ENCODE assay signal across 15 cellular contexts in the genomic region with DNA sequence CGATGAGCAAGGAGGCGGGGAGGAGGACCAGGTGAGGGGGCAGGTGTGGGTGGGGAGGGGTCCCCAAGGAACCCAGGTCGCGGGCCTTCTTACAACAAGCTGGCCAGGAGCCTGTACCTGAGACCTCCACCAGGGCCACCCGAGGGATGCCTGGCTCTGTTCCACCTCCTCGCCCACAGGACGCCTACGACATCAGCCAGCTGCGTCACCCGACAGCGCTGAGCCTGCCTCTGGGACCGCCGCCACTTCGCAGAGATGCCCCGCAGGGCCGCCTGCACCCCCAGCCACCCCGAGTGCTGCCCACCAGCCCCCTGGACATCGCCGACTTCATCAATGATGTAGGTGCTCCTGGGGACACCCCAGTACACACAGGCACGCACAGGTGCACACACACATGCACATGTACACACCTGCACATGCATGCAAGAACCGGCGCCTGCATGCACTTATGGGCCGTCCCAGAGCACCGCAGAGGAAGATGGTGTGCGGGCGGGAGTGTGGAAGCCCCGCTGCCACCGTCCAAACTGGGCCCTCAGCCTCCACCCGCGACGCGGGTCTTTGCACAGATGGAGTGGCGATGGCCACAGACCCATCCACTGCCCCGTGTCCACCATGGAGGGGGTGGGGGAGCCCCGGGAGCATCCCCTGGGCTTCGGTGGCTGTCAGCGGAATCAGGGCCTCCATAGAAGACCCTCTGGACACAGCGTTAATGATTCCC. TPM values are rescaled to one million over a fixed set of nuclear protein-coding genes. Genes with fewer than 3 reads are reported as not detected.
DNase-seq lines count a peak whose midpoint lies in the region; ATAC-seq and TF ChIP-seq lines count a peak whose summit lies in the region.
"Had no signal": no experiment of that assay in that cellular context is flagged by ENCODE, and none has a peak within 500 bp of the region (broad histone marks: within the 10 kb centered on the region; RNA-seq: fewer than 3 reads in every experiment).

No MANE protein-coding gene starts in this region.

- H3K9me3 ChIP-seq in right atrium auricular region, result no peaks in the 10 kb centered on the region
- H3K9me3 ChIP-seq in IMR-90 (ENCODE audit: control insufficient read depth, insufficient read depth, low read length), result no peaks in the 10 kb centered on the region
- H3K9me3 ChIP-seq in iPS-15b (ENCODE audit: control insufficient read depth, insufficient read depth, low read length), result peaks cover 3% of the 10 kb centered on the region
- no peaks in the 10 kb centered on the region for H3K9me3 ChIP-seq in upper lobe of left lung
- H3K9me3 ChIP-seq in SJCRH30 (replicated peaks), result peaks cover 21% of the 10 kb centered on the region

- H3K9ac ChIP-seq in IMR-90 (ENCODE audit: low read depth, low read length), result no peak overlapping the region
- H3K9ac ChIP-seq in iPS-15b (ENCODE audit: low read depth, low read length), result no peak overlapping the region
- H3K9ac ChIP-seq: GM23248 had no signal

- H3K36me3 ChIP-seq in right atrium auricular region, result no peaks in the 10 kb centered on the region
- no peaks in the 10 kb centered on the region for H3K36me3 ChIP-seq in IMR-90 (ENCODE audit: control insufficient read depth, insufficient read depth, low read length)
- H3K36me3 ChIP-seq in iPS-15b (ENCODE audit: control insufficient read depth, insufficient read depth, low read length), result peaks cover 4% of the 10 kb centered on the region
- H3K36me3 ChIP-seq in upper lobe of left lung, result no peaks in the 10 kb centered on the region
- peaks cover 59% of the 10 kb centered on the region for H3K36me3 ChIP-seq in SJCRH30
- H3K36me3 ChIP-seq: brain microvascular endothelial cell had no signal

- H3K9me1 ChIP-seq in IMR-90 (ENCODE audit: insufficient read depth, low read length), result peaks cover 3% of the 10 kb centered on the region; the same call in 1 of the 2 replicates

- no peak overlapping the region for H2BK15ac ChIP-seq in IMR-90 (ENCODE audit: low read depth, low read length)

- no peak for TF ChIP-seq RAD21 in IMR-90 (IDR thresholded peaks at IDR 0.05; ENCODE audit: low read length)

- peak overlapping the region; percentile 70 for H3K4me2 ChIP-seq in IMR-90 (ENCODE audit: low read depth, low read length)

- no peak overlapping the region for H3K14ac ChIP-seq in IMR-90 (replicated peaks; ENCODE audit: low read depth, low read length)

- H2BK5ac ChIP-seq in IMR-90 (ENCODE audit: low read depth, low read length, poor library complexity, severe bottlenecking), result no peak overlapping the region

- no peak overlapping the region for H3K27ac ChIP-seq in right atrium auricular region
- H3K27ac ChIP-seq in IMR-90 (ENCODE audit: insufficient read depth, low read length), result peak overlapping the region; percentile 18; the same call in 1 of the 2 replicates
- H3K27ac ChIP-seq in upper lobe of left lung, result peak overlapping the region in 1 of 4 donors; percentile 56
- H3K27ac ChIP-seq in SJCRH30, result no peak overlapping the region
- H3K27ac ChIP-seq: brain microvascular endothelial cell, GM23248 had no signal

- no TSS peak for BruUV-seq in IMR-90 (replicated peaks; lab: Mats Ljungman, UMichigan)

- no peak overlapping the region for H3K23ac ChIP-seq in IMR-90 (ENCODE audit: low read depth, low read length)

- H2BK20ac ChIP-seq in IMR-90 (ENCODE audit: low read depth, low read length), result no peak overlapping the region

- H3K79me1 ChIP-seq in IMR-90 (ENCODE audit: low read depth in 1 of 2, low read length in 2 of 2), result no peaks in the 10 kb centered on the region

- H4K8ac ChIP-seq in IMR-90 (ENCODE audit: low read depth in 2 of 2, low read length in 2 of 2), result peak overlapping the region in 1 of 2 experiments; percentile 69; a peak in 1 of 4 replicates

- no peak for TF ChIP-seq EP300 in upper lobe of left lung (IDR thresholded peaks at IDR 0.05)

- CTCF ChIA-PET in IMR-90 (lab: Yijun Ruan, JAX), result no interaction called here

- POLR2A ChIA-PET in IMR-90 (lab: Charles Lee; ENCODE audit: unreplicated experiment), result no interaction called here

- peak overlapping the region in 1 of 2 donors; percentile 8 for H3K4me3 ChIP-seq in right atrium auricular region
- peak overlapping the region; percentile 39; the same call in 1 of the 2 replicates for H3K4me3 ChIP-seq in IMR-90 (ENCODE audit: insufficient read depth, low read depth, low read length)
- H3K4me3 ChIP-seq in iPS-15b (ENCODE audit: low read depth, low read length), result peak overlapping the region; percentile 22
- H3K4me3 ChIP-seq in upper lobe of left lung, result peak overlapping the region in 3 of 4 donors; percentile 22 to 33 (median 28)
- H3K4me3 ChIP-seq in SJCRH30, result no peak overlapping the region
- H3K4me3 ChIP-seq: GM23248 had no signal

- in situ Hi-C loops in IMR-90 (cut with MboI; ENCODE audit: low sequenced_read_pairs), result no loop called here

- H4K5ac ChIP-seq in IMR-90 (ENCODE audit: low read depth, low read length), result no peak overlapping the region

- H4K91ac ChIP-seq in IMR-90 (ENCODE audit: insufficient read depth, low read depth, low read length), result no peak overlapping the region

- TF ChIP-seq POLR2A in IMR-90 (IDR thresholded peaks at IDR 0.05; ENCODE audit: low read depth, low read length), result no peak
- TF ChIP-seq POLR2A in upper lobe of left lung (IDR thresholded peaks at IDR 0.05), result peak in 1 of 4 donors; percentile 12

- no peaks in the 10 kb centered on the region; the same call in 1 of the 2 replicates for H4K20me1 ChIP-seq in IMR-90 (ENCODE audit: insufficient read depth, low read length)

- no peak overlapping the region for H3K56ac ChIP-seq in IMR-90 (ENCODE audit: extremely low read depth, insufficient read depth, low read length)

- H3K27me3 ChIP-seq in right atrium auricular region (peaks cover 0 to under 1% of the 10 kb centered on the region in 2 donors), IMR-90 (ENCODE audit: control insufficient read depth, insufficient read depth, low read length) (peaks cover under 1% of the 10 kb centered on the region; the same call in 1 of the 2 replicates), iPS-15b (ENCODE audit: control insufficient read depth, insufficient read depth, low read length) (peaks cover 7% of the 10 kb centered on the region), upper lobe of left lung (no peaks in the 10 kb centered on the region), SJCRH30 (no peaks in the 10 kb centered on the region)
- H3K27me3 ChIP-seq: brain microvascular endothelial cell had no signal

- H3K18ac ChIP-seq in IMR-90 (ENCODE audit: low read depth, low read length), result no peak overlapping the region

- peak overlapping the region; percentile 87 for H2AFZ ChIP-seq in IMR-90 (replicated peaks; ENCODE audit: low read length, poor library complexity)
- H2AFZ ChIP-seq: GM23248 had no signal

- peak overlapping the region; percentile 50; the same call in 1 of the 2 replicates for H2AK5ac ChIP-seq in IMR-90 (ENCODE audit: low read depth, low read length)

- ATAC-seq in Right ventricle myocardium superior (ENCODE audit: poor library complexity) (no peak), IMR-90 (ENCODE audit: low read depth) (no peak), upper lobe of left lung (ENCODE audit: low FRiP score in 2 of 2) (no peak), GM18868 (IDR thresholded peaks at IDR 0.05; ENCODE audit: unreplicated experiment) (no peak), GM21390 (IDR thresholded peaks at IDR 0.05; ENCODE audit: unreplicated experiment) (no peak)

- TF ChIP-seq CTCF in right atrium auricular region (IDR thresholded peaks at IDR 0.05) (no peak), IMR-90 (conservative IDR thresholded peaks at IDR 0.05; ENCODE audit: low read depth, low read length) (no peak), upper lobe of left lung (IDR thresholded peaks at IDR 0.05) (peak in 1 of 6 experiments; percentile 11)

- intact Hi-C loops in Right ventricle myocardium superior (cut with DNase I), result no loop called here
- intact Hi-C loops in IMR-90 (cut with micrococcal nuclease), result no loop called here

- H3K4ac ChIP-seq in IMR-90 (ENCODE audit: low read depth, low read length), result no peak overlapping the region

- peak overlapping the region; percentile 55 for H2AK9ac ChIP-seq in IMR-90 (replicated peaks; ENCODE audit: low read depth, low read length, poor library complexity)

- H2BK120ac ChIP-seq in IMR-90 (ENCODE audit: low read depth, low read length), result no peak overlapping the region

- peaks cover 0 to 19% of the 10 kb centered on the region in 2 donors for H3K4me1 ChIP-seq in right atrium auricular region
- H3K4me1 ChIP-seq in IMR-90 (ENCODE audit: control insufficient read depth, insufficient read depth, low read length), result peaks cover 6% of the 10 kb centered on the region
- H3K4me1 ChIP-seq in iPS-15b (ENCODE audit: control insufficient read depth, insufficient read depth, low read length), result no peaks in the 10 kb centered on the region
- peaks cover 6 to 24% (median 18%) of the 10 kb centered on the region in 4 donors for H3K4me1 ChIP-seq in upper lobe of left lung
- peaks cover 18% of the 10 kb centered on the region for H3K4me1 ChIP-seq in SJCRH30

- WGBS in IMR-90 (ENCODE audit: extremely low coverage in 2 of 2, insufficient read length in 1 of 2), 2 experiments, result 62% methylated on average over 19 of the region's 38 CpGs; no CpG with 5 or more reads in 1 of the 2 experiments
- WGBS in upper lobe of left lung, 2 donors, result 66 to 77% methylated on average over 6 to 38 of the region's 38 CpGs

- peak; percentile 39 for DNase-seq in Right ventricle myocardium superior
- no peak for DNase-seq in right atrium auricular region (ENCODE audit: low spot score)
- no peak for DNase-seq in IMR-90
- peak in 1 of 2 donors; percentile 84 for DNase-seq in upper lobe of left lung
- no peak for DNase-seq in SJCRH30
- DNase-seq: activated CD4-positive, alpha-beta T cell treated with anti-CD3 and anti-CD28 coated beads, Interleukin-2, amount 50 U/mL, for 1 hour; activated gamma-delta T cell; NCI-H2081 had no signal

- dilution Hi-C loops in IMR-90 (cut with HindIII; ENCODE audit: low sequenced_read_pairs, unreplicated experiment), result no loop called here

RNA-seq across cellular contexts. Expression of a gene that starts 6.6 kb away (rescaled TPM):
- total RNA-seq in Right ventricle myocardium superior (not detected), right atrium auricular region (under 1 TPM in 1 of 2 donors, not detected in 1; 0.75 TPM), IMR-90 (2012; rRNA removed) (0.18 and 0.56 TPM in 2 replicates), upper lobe of left lung (100 to 1,000 TPM in 4 of 6 donors, 10 to 100 TPM in 2; 71.0 to 320 (median 174) TPM)
- polyA plus RNA-seq in IMR-90 (2012; rRNA removed), result 5.0 and 5.5 TPM in 2 replicates
- 2.8 and 4.2 TPM in 2 replicates for polyA plus RNA-seq in IMR-90 (2012; cell fraction: cytosol; rRNA removed)
- polyA plus RNA-seq in IMR-90 (2012; cell fraction: nucleus; rRNA removed; ENCODE audit: low replicate concordance), result 48.5 and 137 TPM in 2 replicates
- total RNA-seq in SJCRH30 (2014; rRNA removed; shearing (Covaris generic)), result 0.18 TPM in 1 of 2 replicates, not detected in the other
- total RNA-seq: GM23248 had no signal
- polyA plus RNA-seq: GM23248 had no signal

RNA-seq across cellular contexts. Expression of a gene that starts 22.2 kb away (rescaled TPM):
- total RNA-seq in Right ventricle myocardium superior (not detected), right atrium auricular region (not detected), IMR-90 (2012; rRNA removed) (0.18 and 0.28 TPM in 2 replicates), upper lobe of left lung (1 to 10 TPM in 3 of 6 donors, under 1 TPM in 3; 0.39 to 4.2 (median 1.2) TPM)
- polyA plus RNA-seq in IMR-90 (2012; rRNA removed), result 0.62 and 0.65 TPM in 2 replicates
- 0.74 and 0.78 TPM in 2 replicates for polyA plus RNA-seq in IMR-90 (2012; cell fraction: cytosol; rRNA removed)
- 0.42 and 0.99 TPM in 2 replicates for polyA plus RNA-seq in IMR-90 (2012; cell fraction: nucleus; rRNA removed; ENCODE audit: low replicate concordance)
- 162 and 186 TPM in 2 replicates for total RNA-seq in SJCRH30 (2014; rRNA removed; shearing (Covaris generic))
- total RNA-seq: CD4-positive, alpha-beta T cell; GM23248; T-helper 1 cell treated with Interleukin-12 subunit alpha and Interleukin-12 subunit beta and Interleukin-4 antibody, amounts not matched to agents 30 ng/mL and 1 ng/mL, for 36 hours had no signal

RNA-seq across cellular contexts. Expression of a gene that starts 23.8 kb away (rescaled TPM):
- total RNA-seq in Right ventricle myocardium superior, result 9.9 TPM
- total RNA-seq in right atrium auricular region, result 1 to 10 TPM; 5.7 to 8.0 TPM
- total RNA-seq in IMR-90 (2012; rRNA removed), result 8.3 and 9.9 TPM in 2 replicates
- 4.1 and 5.6 TPM in 2 replicates for polyA plus RNA-seq in IMR-90 (2012; rRNA removed)
- polyA plus RNA-seq in IMR-90 (2012; cell fraction: cytosol; rRNA removed), result 1.6 and 2.1 TPM in 2 replicates
- polyA plus RNA-seq in IMR-90 (2012; cell fraction: nucleus; rRNA removed; ENCODE audit: low replicate concordance), result 10.5 and 11.8 TPM in 2 replicates
- total RNA-seq in upper lobe of left lung, result 10 to 100 TPM; 12.3 to 50.1 (median 17.7) TPM
- total RNA-seq in SJCRH30 (2014; rRNA removed; shearing (Covaris generic)), result 24.1 and 33.5 TPM in 2 replicates

Comparison
In these comparisons a context has a peak if more than half of its experiments do, and no peak if none do; other contexts are left out.
1. RNA of a gene that starts 6.6 kb away (total RNA-seq): 71.0 to 320 TPM in upper lobe of left lung; 0.75 TPM in right atrium auricular region, 0.18 to 0.56 TPM in IMR-90, not detected in Right ventricle myocardium superior (single experiment) and 0.18 TPM in SJCRH30; every median in the first group is over 10 times any median in the second.
2. RNA of a gene that starts 22.2 kb away (total RNA-seq): 162 to 186 TPM in SJCRH30; 0.39 to 4.2 TPM in upper lobe of left lung, 0.18 to 0.28 TPM in IMR-90, not detected in Right ventricle myocardium superior (single experiment) and not detected in right atrium auricular region; every median in the first group is over 10 times any median in the second.